Comparison of ENCODE assay signal across 8 cellular contexts in the genomic region with DNA sequence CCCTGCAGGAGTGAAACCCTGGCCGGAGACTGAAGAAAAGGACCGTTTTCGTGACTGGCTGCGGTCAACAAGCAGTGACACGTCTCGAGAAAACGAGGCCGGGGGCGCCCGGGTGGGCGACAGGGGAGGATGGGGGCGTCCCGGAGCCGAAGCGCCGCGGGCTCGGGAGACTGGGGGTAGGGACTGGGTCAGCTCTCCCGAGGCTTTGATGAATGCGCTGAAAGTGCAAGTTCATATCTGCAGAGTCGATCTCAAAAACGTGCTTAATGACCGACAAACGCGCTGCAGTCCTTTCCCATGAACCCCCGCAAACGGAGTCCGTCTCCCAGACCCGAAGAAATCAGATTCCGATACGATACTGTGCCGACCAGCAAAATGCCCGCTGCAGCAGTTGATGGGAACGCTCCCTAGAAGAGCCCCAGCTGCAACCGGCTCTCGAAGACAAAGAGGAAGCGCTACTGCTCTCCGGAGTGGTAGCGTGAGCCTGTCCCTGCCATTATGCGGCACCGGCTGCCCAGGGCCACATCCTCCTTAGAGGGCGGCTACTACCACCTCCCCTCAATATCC. TPM values are rescaled to one million over a fixed set of nuclear protein-coding genes. Genes with fewer than 3 reads are reported as not detected.
DNase-seq lines count a peak whose midpoint lies in the region; ATAC-seq and TF ChIP-seq lines count a peak whose summit lies in the region.

No MANE protein-coding gene starts in this region.

- H3K4me1 Mint-ChIP-seq in activated T-helper 1 cell treated with anti-CD3 and anti-CD28 coated beads, Interleukin-12 subunit alpha, Interleukin-12 subunit beta, Interleukin-2, Interleukin-4 antibody, amounts not matched to agents 30 ng/mL and 10 ng/mL and 1 ng/mL, durations not matched to agents 14 hours and 24 hours and 36 hours (ENCODE audit: low read depth), result peaks cover 13% of the 10 kb centered on the region
- H3K4me1 Mint-ChIP-seq in nephron progenitor cell, result peaks cover 35% of the 10 kb centered on the region

- H3K9me2 ChIP-seq in OCI-LY1 (ENCODE audit: low read depth, low read length), result no peaks in the 10 kb centered on the region

- H3K4me3 ChIP-seq in AG04450 (ENCODE audit: low read depth, low read length) (peak overlapping the region; percentile 69), OCI-LY1 (ENCODE audit: low read depth, low read length, poor library complexity, severe bottlenecking) (peak overlapping the region; percentile 74), fibroblast of the aortic adventitia (ENCODE audit: low read depth, low read length) (peak overlapping the region; percentile 70), upper lobe of right lung (peak overlapping the region; percentile 63)

- peak overlapping the region; percentile 87 for H3K4me3 Mint-ChIP-seq in activated T-helper 1 cell treated with anti-CD3 and anti-CD28 coated beads, Interleukin-12 subunit alpha, Interleukin-12 subunit beta, Interleukin-2, Interleukin-4 antibody, amounts not matched to agents 30 ng/mL and 10 ng/mL and 1 ng/mL, durations not matched to agents 14 hours and 24 hours and 36 hours
- H3K4me3 Mint-ChIP-seq in nephron progenitor cell, result peak overlapping the region; percentile 86

- ATAC-seq in GM19023 (IDR thresholded peaks at IDR 0.05; ENCODE audit: unreplicated experiment) (peak; percentile 43), HG03280 (IDR thresholded peaks at IDR 0.05; ENCODE audit: unreplicated experiment) (peak; percentile 54), upper lobe of right lung (peak; percentile 49)

- H3K4me2 ChIP-seq in OCI-LY1 (ENCODE audit: low read length), result peak overlapping the region; percentile 95

- TF ChIP-seq CTCF in AG04450 (IDR thresholded peaks at IDR 0.05; ENCODE audit: low read depth, low read length) (no peak), OCI-LY1 (IDR thresholded peaks at IDR 0.05; ENCODE audit: low read length) (no peak), fibroblast of the aortic adventitia (IDR thresholded peaks at IDR 0.05; ENCODE audit: insufficient read depth, low read length) (no peak), nephron progenitor cell (IDR thresholded peaks at IDR 0.05) (no peak), upper lobe of right lung (IDR thresholded peaks at IDR 0.05) (no peak)

- H3K27ac ChIP-seq in AG04450 (ENCODE audit: low read depth, low read length) (no peak overlapping the region), OCI-LY1 (ENCODE audit: low read depth, low read length, poor library complexity, severe bottlenecking) (no peak overlapping the region), upper lobe of right lung (peak overlapping the region; percentile 68)

- H4K20me1 ChIP-seq in OCI-LY1 (ENCODE audit: insufficient read depth, low read length), result no peaks in the 10 kb centered on the region

- H3K9ac ChIP-seq in OCI-LY1 (ENCODE audit: low read length), result peak overlapping the region; percentile 72

- CTCF ChIA-PET in AG04450 (lab: Charles Lee), result no interaction called here

- H3K27me3 ChIP-seq in AG04450 (ENCODE audit: control insufficient read depth, insufficient read depth, low read length) (no peaks in the 10 kb centered on the region), OCI-LY1 (ENCODE audit: insufficient read depth, low read length) (no peaks in the 10 kb centered on the region), upper lobe of right lung (no peaks in the 10 kb centered on the region)

- H3K9me3 Mint-ChIP-seq in activated T-helper 1 cell treated with anti-CD3 and anti-CD28 coated beads, Interleukin-12 subunit alpha, Interleukin-12 subunit beta, Interleukin-2, Interleukin-4 antibody, amounts not matched to agents 30 ng/mL and 10 ng/mL and 1 ng/mL, durations not matched to agents 14 hours and 24 hours and 36 hours, result no peaks in the 10 kb centered on the region
- peaks cover 34% of the 10 kb centered on the region for H3K9me3 Mint-ChIP-seq in nephron progenitor cell

- intact Hi-C loops in activated T-helper 1 cell treated with anti-CD3 and anti-CD28 coated beads, Interleukin-12 subunit alpha, Interleukin-12 subunit beta, Interleukin-2, Interleukin-4 antibody, amounts not matched to agents 30 ng/mL and 10 ng/mL and 1 ng/mL, durations not matched to agents 14 hours and 24 hours and 36 hours (cut with micrococcal nuclease), result loop anchor here (2.0 to 10.0 kb wide), 5 partner anchors 126 to 1267 kb away; partner anchors contain the start of genes EOLA2, TMEM185A and VMA21
- intact Hi-C loops in upper lobe of right lung (cut with DNase I), result no loop called here

- H3K9me3 ChIP-seq in AG04450 (ENCODE audit: control insufficient read depth, insufficient read depth, low read length), result no peaks in the 10 kb centered on the region
- H3K9me3 ChIP-seq in OCI-LY1 (ENCODE audit: low read length), result no peaks in the 10 kb centered on the region
- H3K9me3 ChIP-seq in upper lobe of right lung, result no peaks in the 10 kb centered on the region

- no peak overlapping the region for H2AFZ ChIP-seq in OCI-LY1 (ENCODE audit: low read length)

- no peaks in the 10 kb centered on the region for H3F3A ChIP-seq in OCI-LY1 (ENCODE audit: insufficient read depth, low read length)

- peaks cover 10% of the 10 kb centered on the region for H3K4me1 ChIP-seq in OCI-LY1 (ENCODE audit: insufficient read depth, low read length, severe bottlenecking)
- H3K4me1 ChIP-seq in upper lobe of right lung, result no peaks in the 10 kb centered on the region

- POLR2A ChIA-PET in AG04450 (lab: Yijun Ruan, JAX), result no interaction called here

- H3K79me2 ChIP-seq in OCI-LY1 (ENCODE audit: insufficient read depth, low read length), result no peaks in the 10 kb centered on the region

- DNase-seq in AG04450 (ENCODE audit: low read depth, low spot score) (no peak), fibroblast of the aortic adventitia (ENCODE audit: low read depth) (peak; percentile 11), nephron progenitor cell (peak; percentile 19), upper lobe of right lung (peak; percentile 67)
- DNase-seq in activated T-helper 1 cell treated with anti-CD3 and anti-CD28 coated beads, Interleukin-12 subunit alpha, Interleukin-12 subunit beta, Interleukin-2, Interleukin-4 antibody, amounts not matched to agents 30 ng/mL and 10 ng/mL and 1 ng/mL, durations not matched to agents 14 hours and 24 hours and 36 hours (ENCODE audit: low spot score), result peak; percentile 6

- H3K36me3 ChIP-seq in OCI-LY1 (ENCODE audit: insufficient read depth, low read length), result no peaks in the 10 kb centered on the region
- no peaks in the 10 kb centered on the region for H3K36me3 ChIP-seq in upper lobe of right lung

- H3K27me3 Mint-ChIP-seq in activated T-helper 1 cell treated with anti-CD3 and anti-CD28 coated beads, Interleukin-12 subunit alpha, Interleukin-12 subunit beta, Interleukin-2, Interleukin-4 antibody, amounts not matched to agents 30 ng/mL and 10 ng/mL and 1 ng/mL, durations not matched to agents 14 hours and 24 hours and 36 hours (ENCODE audit: insufficient read depth), result peaks cover 4% of the 10 kb centered on the region
- peaks cover 5% of the 10 kb centered on the region for H3K27me3 Mint-ChIP-seq in nephron progenitor cell (ENCODE audit: low read depth, poor library complexity)

- H3K27ac Mint-ChIP-seq in activated T-helper 1 cell treated with anti-CD3 and anti-CD28 coated beads, Interleukin-12 subunit alpha, Interleukin-12 subunit beta, Interleukin-2, Interleukin-4 antibody, amounts not matched to agents 30 ng/mL and 10 ng/mL and 1 ng/mL, durations not matched to agents 14 hours and 24 hours and 36 hours, result peak overlapping the region; percentile 61
- no peak overlapping the region for H3K27ac Mint-ChIP-seq in nephron progenitor cell

- H3K36me3 Mint-ChIP-seq in activated T-helper 1 cell treated with anti-CD3 and anti-CD28 coated beads, Interleukin-12 subunit alpha, Interleukin-12 subunit beta, Interleukin-2, Interleukin-4 antibody, amounts not matched to agents 30 ng/mL and 10 ng/mL and 1 ng/mL, durations not matched to agents 14 hours and 24 hours and 36 hours (ENCODE audit: low read depth), result no peaks in the 10 kb centered on the region
- peaks cover 6% of the 10 kb centered on the region for H3K36me3 Mint-ChIP-seq in nephron progenitor cell (ENCODE audit: low read depth)

RNA-seq across cellular contexts. Expression of gene CD99L2, which starts 0.8 kb away (rescaled TPM):
- 52.4 and 55.4 TPM in 2 replicates for polyA plus RNA-seq in AG04450 (2011; rRNA removed)
- polyA minus RNA-seq in AG04450 (2011; rRNA and poly(A)+ RNA removed), result 42.4 and 48.7 TPM in 2 replicates
- 9.0 and 10.1 TPM in 2 replicates for total RNA-seq in activated T-helper 1 cell treated with anti-CD3 and anti-CD28 coated beads, Interleukin-12 subunit alpha, Interleukin-12 subunit beta, Interleukin-2, Interleukin-4 antibody, amounts not matched to agents 30 ng/mL and 10 ng/mL and 1 ng/mL, durations not matched to agents 14 hours and 24 hours and 36 hours
- total RNA-seq in fibroblast of the aortic adventitia (ENCODE audit: low replicate concordance) (46.9 and 71.1 TPM in 2 replicates), upper lobe of right lung (38.4 TPM)
